18 cellular contexts compared by ENCODE assay signal in the genomic region with DNA sequence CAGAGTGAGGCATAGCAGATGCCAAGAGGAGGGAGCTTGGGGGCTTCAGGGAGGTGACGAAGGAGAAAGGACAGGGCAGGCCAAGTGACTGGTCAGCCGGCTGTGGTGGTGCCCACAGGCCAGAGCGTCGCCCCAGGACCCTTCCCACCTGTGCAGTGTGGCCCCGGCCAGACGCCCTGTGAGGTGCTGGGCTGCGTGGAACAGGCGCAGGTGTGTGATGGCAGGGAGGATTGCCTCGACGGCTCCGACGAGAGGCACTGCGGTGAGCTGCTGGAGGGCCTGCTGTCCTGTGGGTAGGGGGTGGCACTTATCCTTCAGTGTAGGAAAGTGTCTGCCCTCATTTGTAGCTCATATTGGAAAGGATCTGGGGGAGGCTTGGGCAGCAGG. TPM values are rescaled to one million over a fixed set of nuclear protein-coding genes. Genes with fewer than 3 reads are reported as not detected.
"Had no signal": no experiment of that assay in that cellular context is flagged by ENCODE, and none has a peak within 500 bp of the region (broad histone marks: within the 10 kb centered on the region; RNA-seq: fewer than 3 reads in every experiment).

No MANE protein-coding gene starts in this region.

- H3K27ac ChIP-seq: esophagus squamous epithelium, gastroesophageal sphincter, neutrophil, psoas muscle, right lobe of liver, testis, tibial nerve had no signal

- H3K27me3 Mint-ChIP-seq: dendritic cell treated with granulocyte-macrophage colony-stimulating factor and Interleukin-4, amounts not matched to agents 40 ng/mL and 50 ng/mL, for 4 days; naive thymus-derived CD4-positive, alpha-beta T cell had no signal

- H3K36me3 Mint-ChIP-seq: naive thymus-derived CD4-positive, alpha-beta T cell; stimulated activated effector memory CD8-positive, alpha-beta T cell treated with anti-CD3 and anti-CD28 coated beads, Interleukin-12 subunit alpha, Interleukin-12 subunit beta, amount 100 ng/mL, for 72 hours had no signal

- H3K4me1 ChIP-seq: esophagus squamous epithelium, gastroesophageal sphincter, psoas muscle, right lobe of liver, testis, tibial nerve had no signal

- H3K4me3 Mint-ChIP-seq: dendritic cell treated with granulocyte-macrophage colony-stimulating factor and Interleukin-4, amounts not matched to agents 40 ng/mL and 50 ng/mL, for 4 days; effector memory CD8-positive, alpha-beta T cell; naive thymus-derived CD4-positive, alpha-beta T cell; nephron progenitor cell; stimulated activated effector memory CD8-positive, alpha-beta T cell treated with anti-CD3 and anti-CD28 coated beads, Interleukin-12 subunit alpha, Interleukin-12 subunit beta, amount 100 ng/mL, for 72 hours; stimulated activated naive CD8-positive, alpha-beta T cell treated with anti-CD3 and anti-CD28 coated beads, Interleukin-15, amount 100 ng/mL, for 72 hours had no signal

- ATAC-seq: gastroesophageal sphincter, psoas muscle had no signal

- H3K9me3 ChIP-seq: esophagus squamous epithelium, gastroesophageal sphincter, neutrophil, psoas muscle, right lobe of liver, testis, tibial nerve had no signal

- H3K4me3 ChIP-seq: esophagus squamous epithelium, gastroesophageal sphincter, psoas muscle, right lobe of liver, testis, tibial nerve had no signal

- DNase-seq: esophagus squamous epithelium, foreskin fibroblast, islet precursor cell, mammary epithelial cell, psoas muscle, retina, testis had no signal

- H3K27ac Mint-ChIP-seq: dendritic cell treated with granulocyte-macrophage colony-stimulating factor and Interleukin-4, amounts not matched to agents 40 ng/mL and 50 ng/mL, for 4 days; effector memory CD8-positive, alpha-beta T cell; naive thymus-derived CD4-positive, alpha-beta T cell; nephron progenitor cell; stimulated activated effector memory CD8-positive, alpha-beta T cell treated with anti-CD3 and anti-CD28 coated beads, Interleukin-12 subunit alpha, Interleukin-12 subunit beta, amount 100 ng/mL, for 72 hours had no signal

- H3K4me1 Mint-ChIP-seq: naive thymus-derived CD4-positive, alpha-beta T cell; stimulated activated effector memory CD8-positive, alpha-beta T cell treated with anti-CD3 and anti-CD28 coated beads, Interleukin-12 subunit alpha, Interleukin-12 subunit beta, amount 100 ng/mL, for 72 hours had no signal

- H3K36me3 ChIP-seq: esophagus squamous epithelium, gastroesophageal sphincter, neutrophil, right lobe of liver, tibial nerve had no signal

- H3K9me3 Mint-ChIP-seq: dendritic cell treated with granulocyte-macrophage colony-stimulating factor and Interleukin-4, amounts not matched to agents 40 ng/mL and 50 ng/mL, for 4 days; effector memory CD8-positive, alpha-beta T cell; naive thymus-derived CD4-positive, alpha-beta T cell; nephron progenitor cell; stimulated activated effector memory CD8-positive, alpha-beta T cell treated with anti-CD3 and anti-CD28 coated beads, Interleukin-12 subunit alpha, Interleukin-12 subunit beta, amount 100 ng/mL, for 72 hours; stimulated activated naive CD8-positive, alpha-beta T cell treated with anti-CD3 and anti-CD28 coated beads, Interleukin-15, amount 100 ng/mL, for 72 hours had no signal

- H3K27me3 ChIP-seq: esophagus squamous epithelium, gastroesophageal sphincter, neutrophil, right lobe of liver, testis, tibial nerve had no signal

RNA-seq across cellular contexts. Expression of a gene that starts 26.8 kb away (rescaled TPM):
- total RNA-seq: osteoblast had no signal
